ENCODE assay signal across 9 cellular contexts in the genomic region with DNA sequence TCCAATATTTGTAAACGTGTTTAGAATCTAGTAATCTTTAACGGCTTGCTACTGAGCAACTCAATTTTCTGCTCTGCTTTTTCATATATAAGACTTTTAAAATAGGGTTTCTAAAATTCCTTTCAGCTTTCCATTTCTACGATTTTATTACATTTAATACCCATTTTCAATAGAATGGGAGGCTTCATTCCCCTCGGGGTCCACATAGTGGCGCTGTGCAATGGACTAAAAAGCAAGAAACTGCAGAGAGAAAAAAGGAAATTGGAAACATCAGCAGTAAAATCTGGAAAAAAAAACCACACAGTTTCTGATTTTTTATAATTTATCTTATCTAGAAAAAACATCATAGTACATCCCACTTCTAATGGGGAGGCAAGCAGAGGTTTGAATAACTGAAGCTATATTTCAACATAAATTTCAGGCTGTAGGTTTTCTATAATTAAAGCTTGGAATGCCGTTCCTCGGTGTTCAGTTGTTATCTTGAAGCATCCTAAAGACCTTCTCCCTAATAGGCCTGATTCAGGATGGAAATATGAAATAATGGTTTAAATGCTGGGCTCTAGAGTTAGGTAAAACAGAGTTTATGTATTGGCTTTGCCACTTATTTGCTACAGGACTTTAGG. TPM values are rescaled to one million over a fixed set of nuclear protein-coding genes. Genes with fewer than 3 reads are reported as not detected.
DNase-seq lines count a peak whose midpoint lies in the region; ATAC-seq, FAIRE-seq and TF ChIP-seq lines count a peak whose summit lies in the region.
"Had no signal": no experiment of that assay in that cellular context is flagged by ENCODE, and none has a peak within 500 bp of the region (broad histone marks: within the 10 kb centered on the region; RNA-seq: fewer than 3 reads in every experiment).

No MANE protein-coding gene starts in this region.

- no peaks in the 10 kb centered on the region for H3K9me3 ChIP-seq in PC-9 (ENCODE audit: insufficient read depth, low read depth)
- no peaks in the 10 kb centered on the region for H3K9me3 ChIP-seq in testis

- POLR2A ChIA-PET in PC-9 (lab: Charles Lee; ENCODE audit: unreplicated experiment): interaction anchor here (0.6 to 0.7 kb wide), 2 partner anchors 157 to 193 kb away, joined by 4 to 6 read pairs; no protein-coding TSS in a partner anchor

- no TSS peak for BruUV-seq in PC-9 (replicated peaks; lab: Mats Ljungman, UMichigan)

- no peak for ATAC-seq in GM18873 (IDR thresholded peaks at IDR 0.05; ENCODE audit: low FRiP score, unreplicated experiment)

- no peaks in the 10 kb centered on the region for H3K9me2 ChIP-seq in PC-9 (ENCODE audit: insufficient read depth)

- intact Hi-C loops in PC-9 (cut with micrococcal nuclease; ENCODE audit: unreplicated experiment): loop anchor here (1.0 to 5.0 kb wide), 3 partner anchors 159 to 383 kb away; no protein-coding TSS in a partner anchor
- intact Hi-C loops in testis (cut with DNase I; ENCODE audit: low total_unique reads): loop anchor here (10.0 kb wide), 1 partner anchor 161 kb away; no protein-coding TSS in a partner anchor

- no peaks in the 10 kb centered on the region for H3K79me2 ChIP-seq in PC-9 (ENCODE audit: low read depth)

- H2AFZ ChIP-seq in PC-9: no peak overlapping the region

- DNase-seq in AG20443 (ENCODE audit: low spot score): peak; percentile 60
- peak; percentile 46 for DNase-seq in H7
- peak in 1 of 2 experiments; percentile 37 for DNase-seq in PC-9
- DNase-seq in astrocyte of the cerebellum (ENCODE audit: low read depth): peak; percentile 36
- peak; percentile 62 for DNase-seq in testis
- DNase-seq in NCI-H226: no peak

- no peaks in the 10 kb centered on the region for H4K20me1 ChIP-seq in PC-9 (ENCODE audit: insufficient read depth)

- peaks cover 27% of the 10 kb centered on the region; the same call in 1 of the 2 replicates for H3F3A ChIP-seq in PC-9 (ENCODE audit: insufficient read depth, low read depth)

- peak; percentile 47 for FAIRE-seq in islet of Langerhans (lab: Jason Lieb, UNC)
- FAIRE-seq: colon had no signal

- CTCF ChIA-PET in PC-9 (lab: Charles Lee): interaction anchor here (0.6 to 1.7 kb wide), 8 partner anchors 10 to 690 kb away, joined by 3 to 16 read pairs (median 4); no protein-coding TSS in a partner anchor

- H3K4me2 ChIP-seq in PC-9: no peak overlapping the region

- H3K4me1 ChIP-seq in PC-9 (replicated peaks; ENCODE audit: insufficient read depth) (peaks cover 35% of the 10 kb centered on the region), testis (no peaks in the 10 kb centered on the region)

- H3K27ac ChIP-seq in PC-9: 0 out of 2 replicates have a peak overlapping the region, but pooled peaks have one; percentile 5
- no peak overlapping the region for H3K27ac ChIP-seq in testis

- 26 to 37% methylated on average over 7 of the region's 7 CpGs for WGBS in testis, 2 donors

- H3K4me3 ChIP-seq in H7 (ENCODE audit: insufficient read depth, low read depth, low read length): no peak overlapping the region
- no peak overlapping the region for H3K4me3 ChIP-seq in PC-9
- H3K4me3 ChIP-seq in astrocyte of the cerebellum (ENCODE audit: low read depth, low read length): no peak overlapping the region
- no peak overlapping the region for H3K4me3 ChIP-seq in testis

- no peak for TF ChIP-seq POLR2A in testis (IDR thresholded peaks at IDR 0.05)

- no peaks in the 10 kb centered on the region for H3K36me3 ChIP-seq in H7 (replicated peaks; ENCODE audit: control insufficient read depth, insufficient read depth, low read length)
- no peaks in the 10 kb centered on the region for H3K36me3 ChIP-seq in PC-9 (ENCODE audit: low read depth)
- no peaks in the 10 kb centered on the region for H3K36me3 ChIP-seq in testis (ENCODE audit: low read depth, missing control alignments)

- H3K27me3 ChIP-seq in H7 (ENCODE audit: control insufficient read depth, insufficient read depth, low read length): no peaks in the 10 kb centered on the region
- H3K27me3 ChIP-seq in PC-9 (ENCODE audit: insufficient read depth, low read depth): no peaks in the 10 kb centered on the region
- H3K27me3 ChIP-seq in testis: no peaks in the 10 kb centered on the region

- TF ChIP-seq CTCF in PC-9 (conservative IDR thresholded peaks at IDR 0.05) (peak; percentile 93), astrocyte of the cerebellum (IDR thresholded peaks at IDR 0.05; ENCODE audit: low read depth, low read length, missing control alignments) (peak; percentile 90), testis (IDR thresholded peaks at IDR 0.05) (peak; percentile 79 to 88 (median 81))

- in situ Hi-C loops in astrocyte of the cerebellum (cut with HindIII; ENCODE audit: low sequenced_read_pairs): loop anchor here (10.0 kb wide), 1 partner anchor 161 kb away; no protein-coding TSS in a partner anchor

RNA-seq across cellular contexts. Expression of a gene that starts 18.7 kb away (rescaled TPM):
- 1.4 and 2.4 TPM in 2 replicates for total RNA-seq in H7 (2014; rRNA removed; shearing (Covaris generic))
- total RNA-seq in PC-9 (2021) (4.6 and 6.2 TPM in 2 replicates), testis (10 to 100 TPM; 22.3 to 32.7 TPM)
- polyA plus RNA-seq in testis (ENCODE audit: insufficient read depth, low read depth, low replicate concordance): 46.3 TPM

RNA-seq across cellular contexts. Expression of a gene that starts 25.5 kb away (rescaled TPM):
- 0.07 and 0.18 TPM in 2 replicates for total RNA-seq in H7 (2014; rRNA removed; shearing (Covaris generic))
- not detected in 2 replicates for total RNA-seq in PC-9 (2021)
- total RNA-seq in testis: under 1 TPM in 1 of 2 donors, not detected in 1; 0.50 TPM
- polyA plus RNA-seq in testis (ENCODE audit: insufficient read depth, low read depth, low replicate concordance): 1.7 TPM
